ENCODE assay signal across 10 cellular contexts in genomic region chr12:50642035-50642451, GRCh38.
DNase-seq lines count a peak whose midpoint lies in the region; ATAC-seq and TF ChIP-seq lines count a peak whose summit lies in the region.
"Had no signal": no experiment of that assay in that cellular context is flagged by ENCODE, and none has a peak within 500 bp of the region (broad histone marks: within the 10 kb centered on the region; RNA-seq: fewer than 3 reads in every experiment).

No MANE protein-coding gene starts in this region.

- no peaks in the 10 kb centered on the region for H3K27me3 Mint-ChIP-seq in mesothelial cell of epicardium (ENCODE audit: low read depth)

- no peak overlapping the region for H3K4me3 ChIP-seq in AG10803 (ENCODE audit: low read length)
- peak overlapping the region; percentile 34 for H3K4me3 ChIP-seq in Loucy (ENCODE audit: low read length, poor library complexity, severe bottlenecking)

- TF ChIP-seq CTCF in AG10803 (conservative IDR thresholded peaks at IDR 0.05; ENCODE audit: low read length) (no peak), Loucy (conservative IDR thresholded peaks at IDR 0.05; ENCODE audit: low read length) (no peak), mesothelial cell of epicardium (IDR thresholded peaks at IDR 0.05; ENCODE audit: unreplicated experiment) (no peak)

- peaks cover 25% of the 10 kb centered on the region for H3K4me1 Mint-ChIP-seq in mesothelial cell of epicardium

- H3K36me3 ChIP-seq in Loucy (ENCODE audit: insufficient read depth, low read length), result peaks cover 19% of the 10 kb centered on the region; the same call in 1 of the 2 replicates

- H3K27ac Mint-ChIP-seq in mesothelial cell of epicardium, result peak overlapping the region; percentile 84
- H3K27ac Mint-ChIP-seq: activated T-cell treated with anti-CD3 and anti-CD28 coated beads, Interleukin-2, amount 50 U/mL, for 72 hours had no signal

- H3K79me2 ChIP-seq in Loucy (ENCODE audit: insufficient read depth, low read length), result peaks cover 16% of the 10 kb centered on the region

- H3K9me3 ChIP-seq in Loucy (ENCODE audit: insufficient read depth, low read depth, low read length), result no peaks in the 10 kb centered on the region

- no peaks in the 10 kb centered on the region for H4K20me1 ChIP-seq in Loucy (ENCODE audit: insufficient read depth, low read length, poor library complexity, severe bottlenecking)

- H3K9me3 Mint-ChIP-seq in mesothelial cell of epicardium, result no peaks in the 10 kb centered on the region
- H3K9me3 Mint-ChIP-seq: activated T-cell treated with anti-CD3 and anti-CD28 coated beads, Interleukin-2, amount 50 U/mL, for 72 hours had no signal

- DNase-seq in AG10803 (ENCODE audit: low read depth), result peak; percentile 6
- peak; percentile 42 for DNase-seq in dedifferentiated amniotic fluid mesenchymal stem cell (ENCODE audit: extremely low spot score)
- no peak for DNase-seq in mesothelial cell of epicardium (ENCODE audit: low spot score in 2 of 2, unreplicated experiment in 2 of 2)
- DNase-seq: activated T-cell treated with anti-CD3 and anti-CD28 coated beads, Interleukin-2, amount 50 U/mL, for 72 hours; kidney had no signal

- H2AFZ ChIP-seq in Loucy (ENCODE audit: low read length), result no peak overlapping the region; the same call in 1 of the 2 replicates

- ATAC-seq in GM18907 (IDR thresholded peaks at IDR 0.05; ENCODE audit: unreplicated experiment) (no peak), GM18498 (IDR thresholded peaks at IDR 0.05; ENCODE audit: unreplicated experiment) (no peak), HG02970 (IDR thresholded peaks at IDR 0.05; ENCODE audit: low FRiP score, unreplicated experiment) (no peak), GM21447 (IDR thresholded peaks at IDR 0.05; ENCODE audit: unreplicated experiment) (no peak)
- ATAC-seq: activated T-cell treated with anti-CD3 and anti-CD28 coated beads, Interleukin-2, amount 50 U/mL, for 72 hours had no signal

- H3K36me3 Mint-ChIP-seq in mesothelial cell of epicardium, result no peaks in the 10 kb centered on the region

- no peaks in the 10 kb centered on the region for H3K27me3 ChIP-seq in Loucy (ENCODE audit: insufficient read depth, low read length, poor library complexity, severe bottlenecking)

- peaks cover 16% of the 10 kb centered on the region; the same call in 1 of the 2 replicates for H3F3A ChIP-seq in Loucy (ENCODE audit: low read depth)

- no peaks in the 10 kb centered on the region for H3K9me2 ChIP-seq in Loucy (replicated peaks; ENCODE audit: low read depth, low read length)

- no peak overlapping the region for H3K4me3 Mint-ChIP-seq in mesothelial cell of epicardium
- H3K4me3 Mint-ChIP-seq: activated T-cell treated with anti-CD3 and anti-CD28 coated beads, Interleukin-2, amount 50 U/mL, for 72 hours had no signal

- H3K9ac ChIP-seq in Loucy (ENCODE audit: low read depth, low read length, poor library complexity, severe bottlenecking), result peak overlapping the region; percentile 53

- H3K4me1 ChIP-seq in Loucy (ENCODE audit: insufficient read depth, low read length, poor library complexity, severe bottlenecking), result peaks cover 51% of the 10 kb centered on the region

- H3K4me2 ChIP-seq in Loucy (ENCODE audit: low read depth, low read length, poor library complexity, severe bottlenecking), result peak overlapping the region; percentile 68

Comparison
In these comparisons a context has a peak if more than half of its experiments do, and no peak if none do; other contexts are left out.
1. DNase-seq: peak in AG10803 (single experiment) and dedifferentiated amniotic fluid mesenchymal stem cell (single experiment); none in mesothelial cell of epicardium (0 of 2).